ENCODE assay signal across 24 cellular contexts in the genomic region with DNA sequence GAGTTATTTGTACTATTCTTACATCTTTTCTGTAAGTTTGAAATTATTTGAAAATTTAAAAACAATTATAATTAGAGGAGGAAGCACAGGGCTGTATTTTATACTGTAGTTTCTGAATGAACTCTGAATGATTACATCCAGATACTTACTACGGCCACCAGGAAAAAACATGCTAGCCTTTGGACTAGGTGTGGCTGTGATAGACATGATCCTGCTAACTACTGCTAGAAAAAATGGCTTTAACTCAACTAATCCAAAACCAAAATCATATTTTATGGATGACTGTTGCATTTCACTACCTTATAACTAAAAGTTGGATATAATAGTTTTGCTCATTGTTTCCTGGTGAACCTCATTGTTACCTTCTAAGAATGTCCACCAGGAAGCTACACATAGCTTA. TPM values are rescaled to one million over a fixed set of nuclear protein-coding genes. Genes with fewer than 3 reads are reported as not detected.
DNase-seq lines count a peak whose midpoint lies in the region; ATAC-seq, FAIRE-seq and TF ChIP-seq lines count a peak whose summit lies in the region.
"Had no signal": no experiment of that assay in that cellular context is flagged by ENCODE, and none has a peak within 500 bp of the region (broad histone marks: within the 10 kb centered on the region; RNA-seq: fewer than 3 reads in every experiment).

No MANE protein-coding gene starts in this region.

- H3K27me3 ChIP-seq in HCT116 (ENCODE audit: insufficient read depth, low read length) = no peaks in the 10 kb centered on the region
- H3K27me3 ChIP-seq in astrocyte (ENCODE audit: insufficient read depth, low read length) = no peaks in the 10 kb centered on the region
- no peaks in the 10 kb centered on the region for H3K27me3 ChIP-seq in hepatocyte
- H3K27me3 ChIP-seq in pancreas = no peaks in the 10 kb centered on the region
- H3K27me3 ChIP-seq: BLaER1 treated with 17β-estradiol and CSF1 and Interleukin-3, amounts not matched to agents 10 nM and 100 nM had no signal

- peak overlapping the region in 1 of 2 experiments; percentile 27; a peak in 2 of 4 replicates for H3K4me3 ChIP-seq in HCT116 (replicated peaks in 1 of 2; ENCODE audit: low read depth in 1 of 2, low read length in 2 of 2)
- no peak overlapping the region for H3K4me3 ChIP-seq in astrocyte (ENCODE audit: insufficient read depth, low read depth, low read length)
- no peak overlapping the region for H3K4me3 ChIP-seq in hepatocyte
- no peak overlapping the region for H3K4me3 ChIP-seq in pancreas
- H3K4me3 ChIP-seq: BLaER1 treated with 17β-estradiol and CSF1 and Interleukin-3, amounts not matched to agents 10 nM and 100 nM; GM23248 had no signal

- RAD21 ChIA-PET in HCT116 (lab: Charles Lee; ENCODE audit: low non-redundant PET in 1 of 2, low total read pairs in 2 of 2, uncharacterized antibody in 2 of 2, unreplicated experiment in 2 of 2) = no interaction called here

- peak overlapping the region; percentile 77 for H3K4me2 ChIP-seq in HCT116 (ENCODE audit: low read length)
- H3K4me2 ChIP-seq in astrocyte (ENCODE audit: low read length) = no peak overlapping the region
- peak overlapping the region; percentile 26 for H3K4me2 ChIP-seq in hepatocyte
- H3K4me2 ChIP-seq: BLaER1 treated with 17β-estradiol and CSF1 and Interleukin-3, amounts not matched to agents 10 nM and 100 nM; SK-N-SH had no signal

- FAIRE-seq in astrocyte (lab: Jason Lieb, UNC) (peak; percentile 5), pancreas (lab: Jason Lieb, UNC) (peak; percentile 41)
- FAIRE-seq: RCC 7860 had no signal

- intact Hi-C loops in HCT116 (cut with micrococcal nuclease) = no loop called here
- intact Hi-C loops in pancreas (cut with DNase I) = loop anchor here in 1 of 3 donors (10.0 kb wide), 1 partner anchor 426 kb away; no protein-coding TSS in a partner anchor

- H3K9me2 ChIP-seq in HCT116 (ENCODE audit: insufficient read depth) (no peaks in the 10 kb centered on the region), hepatocyte (replicated peaks; ENCODE audit: insufficient read depth) (no peaks in the 10 kb centered on the region)
- H3K9me2 ChIP-seq: SK-N-SH had no signal

- H3K4me1 ChIP-seq in HCT116 (ENCODE audit: control insufficient read depth in 1 of 2, insufficient read depth in 2 of 2, low read length in 2 of 2) (peaks cover 21 to 45% of the 10 kb centered on the region in 2 experiments), astrocyte (ENCODE audit: insufficient read depth, low read length) (no peaks in the 10 kb centered on the region), hepatocyte (ENCODE audit: insufficient read depth) (peaks cover 10% of the 10 kb centered on the region), pancreas (no peaks in the 10 kb centered on the region)
- H3K4me1 ChIP-seq: BLaER1 treated with 17β-estradiol and CSF1 and Interleukin-3, amounts not matched to agents 10 nM and 100 nM had no signal

- H2AFZ ChIP-seq in HCT116 (ENCODE audit: low read depth, low read length, poor library complexity, severe bottlenecking) (peak overlapping the region; percentile 76), astrocyte (ENCODE audit: low read depth, low read length) (no peak overlapping the region), hepatocyte (no peak overlapping the region)
- H2AFZ ChIP-seq: GM23248 had no signal

- H3K9me3 ChIP-seq in HCT116 (ENCODE audit: control insufficient read depth in 1 of 2, insufficient read depth in 1 of 2, low read depth in 1 of 2, low read length in 2 of 2) (no peaks in the 10 kb centered on the region), astrocyte (ENCODE audit: insufficient read depth, low read depth, low read length) (no peaks in the 10 kb centered on the region), hepatocyte (ENCODE audit: low read depth) (no peaks in the 10 kb centered on the region), pancreas (no peaks in the 10 kb centered on the region)
- H3K9me3 ChIP-seq: BLaER1 treated with 17β-estradiol and CSF1 and Interleukin-3, amounts not matched to agents 10 nM and 100 nM; SK-N-SH had no signal

- peaks cover 6% of the 10 kb centered on the region for H3K4me1 Mint-ChIP-seq in astrocyte (ENCODE audit: low read depth, unreplicated experiment)
- H3K4me1 Mint-ChIP-seq: CD4-positive, alpha-beta memory T cell; H9 had no signal

- ATAC-seq in HCT116 = peak; percentile 47
- no peak for ATAC-seq in pancreas
- no peak for ATAC-seq in HG03442 (IDR thresholded peaks at IDR 0.05; ENCODE audit: unreplicated experiment)
- ATAC-seq in GM18505 (IDR thresholded peaks at IDR 0.05; ENCODE audit: unreplicated experiment) = no peak
- no peak for ATAC-seq in HG03108 (IDR thresholded peaks at IDR 0.05; ENCODE audit: unreplicated experiment)

- no peaks in the 10 kb centered on the region for H3K9me3 Mint-ChIP-seq in astrocyte (ENCODE audit: unreplicated experiment)
- H3K9me3 Mint-ChIP-seq: H9, HFFc6 had no signal

- no TSS peak for BruUV-seq in HCT116 (replicated peaks; lab: Mats Ljungman, UMichigan)

- no peaks in the 10 kb centered on the region for H3K79me2 ChIP-seq in HCT116 (ENCODE audit: insufficient read depth, low read length)
- H3K79me2 ChIP-seq in astrocyte (ENCODE audit: insufficient read depth, low read length) = no peaks in the 10 kb centered on the region
- H3K79me2 ChIP-seq in hepatocyte = no peaks in the 10 kb centered on the region

- H3K27ac ChIP-seq in HCT116 (ENCODE audit: low read depth, low read length) (peak overlapping the region; percentile 43; the same call in 1 of the 2 replicates), astrocyte (ENCODE audit: low read depth, low read length) (no peak overlapping the region), hepatocyte (peak overlapping the region; percentile 82), pancreas (no peak overlapping the region)
- H3K27ac ChIP-seq: BLaER1 treated with 17β-estradiol and CSF1 and Interleukin-3, amounts not matched to agents 10 nM and 100 nM; GM23248 had no signal

- POLR2A ChIA-PET in HCT116 (lab: Charles Lee) = interaction anchor here (1.2 kb wide), 1 partner anchor 11 kb away, joined by 4 read pairs; no protein-coding TSS in a partner anchor

- H4K20me1 ChIP-seq in HCT116 (ENCODE audit: insufficient read depth) (no peaks in the 10 kb centered on the region), astrocyte (ENCODE audit: insufficient read depth, low read length) (no peaks in the 10 kb centered on the region), hepatocyte (ENCODE audit: insufficient read depth, poor library complexity, severe bottlenecking) (no peaks in the 10 kb centered on the region)
- H4K20me1 ChIP-seq: BLaER1 treated with 17β-estradiol and CSF1 and Interleukin-3, amounts not matched to agents 10 nM and 100 nM had no signal

- no peak for TF ChIP-seq POLR2A in HCT116 (IDR thresholded peaks at IDR 0.05; ENCODE audit: borderline replicate concordance, extremely low read depth, insufficient read depth, insufficient read length)
- TF ChIP-seq POLR2A in GM18505 (IDR thresholded peaks at IDR 0.05; ENCODE audit: borderline replicate concordance, extremely low read depth, insufficient read depth, insufficient read length) = no peak

- DNase-seq in HCT116 (ENCODE audit: low read depth, low spot score) (no peak), astrocyte (ENCODE audit: low read depth) (no peak), hepatocyte (ENCODE audit: low spot score) (no peak), pancreas (no peak), NCI-H2196 (lab: John Stamatoyannopoulos, UW; ENCODE audit: unreplicated experiment) (no peak)
- DNase-seq: 8988T; AML-193; CD4-positive, alpha-beta memory T cell; COR-L47; H9; HFFc6; Karpas-422; NCI-H1105; NCI-H1436 treated with DMSO at 0.1 percent for 48 hours; NCI-H1930; NCI-H526 treated with DMSO at 0.1 percent for 48 hours; SIG-M5; SK-N-SH had no signal

- H3K9ac ChIP-seq in HCT116 (ENCODE audit: low read length) (peak overlapping the region; percentile 34), astrocyte (ENCODE audit: low read length) (no peak overlapping the region)
- H3K9ac ChIP-seq: BLaER1 treated with 17β-estradiol and CSF1 and Interleukin-3, amounts not matched to agents 10 nM and 100 nM; GM23248; SK-N-SH had no signal

- WGBS in hepatocyte (ENCODE audit: low lambda C conversion rate, missing lambda C conversion rate) = 81% methylated on average over 1 of the region's 1 CpG
- 73 to 88% methylated on average over 1 of the region's 1 CpG for WGBS in pancreas, 2 donors

- H3K4me3 Mint-ChIP-seq in astrocyte (ENCODE audit: unreplicated experiment) = no peak overlapping the region
- H3K4me3 Mint-ChIP-seq: CD4-positive, alpha-beta memory T cell; H9; HFFc6 had no signal

- no peaks in the 10 kb centered on the region for H3K36me3 ChIP-seq in HCT116 (ENCODE audit: control insufficient read depth in 1 of 2, insufficient read depth in 2 of 2, low read length in 2 of 2)
- H3K36me3 ChIP-seq in astrocyte (ENCODE audit: insufficient read depth, low read length) = no peaks in the 10 kb centered on the region
- no peaks in the 10 kb centered on the region for H3K36me3 ChIP-seq in hepatocyte (replicated peaks; ENCODE audit: insufficient read depth, low read depth)
- no peaks in the 10 kb centered on the region for H3K36me3 ChIP-seq in pancreas
- H3K36me3 ChIP-seq: BLaER1 treated with 17β-estradiol and CSF1 and Interleukin-3, amounts not matched to agents 10 nM and 100 nM had no signal

- H3K27me3 Mint-ChIP-seq in astrocyte (ENCODE audit: low read depth, unreplicated experiment) = no peaks in the 10 kb centered on the region

- no peak overlapping the region for H3K27ac Mint-ChIP-seq in astrocyte (ENCODE audit: unreplicated experiment)
- H3K27ac Mint-ChIP-seq: CD4-positive, alpha-beta memory T cell; HFFc6 had no signal

- peaks cover 3% of the 10 kb centered on the region for H3K36me3 Mint-ChIP-seq in astrocyte (ENCODE audit: low read depth, unreplicated experiment)
- H3K36me3 Mint-ChIP-seq: CD4-positive, alpha-beta memory T cell had no signal

- TF ChIP-seq RAD21 in HCT116 (IDR thresholded peaks at IDR 0.05; ENCODE audit: low read depth) = no peak

- no peak for TF ChIP-seq CTCF in HCT116 (IDR thresholded peaks at IDR 0.05 in 2 of 3, conservative IDR thresholded peaks at IDR 0.05 in 1 of 3; ENCODE audit: borderline replicate concordance in 1 of 3, insufficient read depth in 1 of 3, low read depth in 2 of 3, low read length in 2 of 3)
- TF ChIP-seq CTCF in astrocyte (IDR thresholded peaks at IDR 0.05; ENCODE audit: insufficient read depth, low read depth, low read length) = no peak
- TF ChIP-seq CTCF in hepatocyte (IDR thresholded peaks at IDR 0.05; ENCODE audit: poor library complexity) = no peak
- TF ChIP-seq CTCF in pancreas (IDR thresholded peaks at IDR 0.05) = no peak

- CTCF ChIA-PET in HCT116 (lab: Charles Lee) = interaction anchor here (1.5 kb wide), 1 partner anchor 12 kb away, joined by 11 read pairs; no protein-coding TSS in a partner anchor

TF ChIP-seq in HCT116, 20 proteins besides CTCF, POLR2A, EP300 and RAD21 (continues in another document):
- TF ChIP-seq EZH2phosphoT487 (IDR thresholded peaks at IDR 0.05; ENCODE audit: borderline replicate concordance) = no peak
- TF ChIP-seq CEBPB (IDR thresholded peaks at IDR 0.05; ENCODE audit: low read depth) = no peak
- no peak for TF ChIP-seq ZFX (IDR thresholded peaks at IDR 0.05)
- TF ChIP-seq YY1 (IDR thresholded peaks at IDR 0.05; ENCODE audit: extremely low read depth, insufficient replicate concordance, low read depth, low read length) = no peak

RNA-seq across cellular contexts. Expression of a gene that starts 15.1 kb away (rescaled TPM):
- 927 TPM for total RNA-seq in HCT116 (2021; ENCODE audit: unreplicated experiment)
- 672 and 706 TPM in 2 replicates for polyA plus RNA-seq in HCT116 (2012)
- total RNA-seq in astrocyte = 653 and 660 TPM in 2 replicates
- total RNA-seq in hepatocyte = 780 and 871 TPM in 2 replicates
- 421 and 423 TPM in 2 replicates for polyA plus RNA-seq in hepatocyte
- total RNA-seq in pancreas = 100 to 1,000 TPM; 204 to 343 (median 254) TPM
- 100 to 1,000 TPM; 133 to 223 TPM for polyA plus RNA-seq in pancreas

Comparison
In these comparisons a context has a peak if more than half of its experiments do, and no peak if none do; other contexts are left out.
1. H3K27ac ChIP-seq: peak in HCT116 (single experiment) and hepatocyte (single experiment); none in astrocyte (single experiment) and pancreas (0 of 4).